21 cellular contexts compared by ENCODE assay signal in the genomic region with DNA sequence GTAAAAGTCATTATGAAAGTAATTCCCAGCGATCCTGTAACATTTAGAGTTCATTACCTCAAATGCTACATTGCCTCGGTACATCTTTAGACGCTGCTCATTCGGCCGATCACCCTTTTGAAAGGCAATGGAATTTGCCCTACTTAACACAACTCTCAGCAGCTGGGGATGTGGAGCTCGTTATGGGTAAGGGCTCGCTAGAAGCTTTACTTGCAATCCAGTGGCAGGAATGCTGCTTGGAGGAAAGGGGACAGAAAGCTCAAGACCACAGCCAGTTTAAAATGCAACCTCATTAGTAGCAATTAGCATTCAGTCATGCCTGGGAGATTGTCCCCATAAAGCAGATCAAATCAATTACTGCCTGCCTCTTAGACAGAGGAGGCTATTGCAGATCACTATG.
DNase-seq lines count a peak whose midpoint lies in the region; ATAC-seq, FAIRE-seq and TF ChIP-seq lines count a peak whose summit lies in the region.
"Had no signal": no experiment of that assay in that cellular context is flagged by ENCODE, and none has a peak within 500 bp of the region (broad histone marks: within the 10 kb centered on the region; RNA-seq: fewer than 3 reads in every experiment).

No MANE protein-coding gene starts in this region.

- H3K9me3 ChIP-seq in NT2/D1 (ENCODE audit: insufficient read depth, low read length) (no peaks in the 10 kb centered on the region), H1 (ENCODE audit: insufficient read depth in 2 of 2, low read depth in 1 of 2, low read length in 1 of 2) (no peaks in the 10 kb centered on the region), sigmoid colon (no peaks in the 10 kb centered on the region)
- H3K9me3 ChIP-seq: HAP-1 had no signal

- TF ChIP-seq RAD21 in H1 (IDR thresholded peaks at IDR 0.05 in 1 of 2, conservative IDR thresholded peaks at IDR 0.05 in 1 of 2; ENCODE audit: low read depth in 2 of 2, low read length in 2 of 2): no peak

- CTCF ChIA-PET in H1 (lab: Charles Lee; ENCODE audit: partially characterized antibody): interaction anchor here (1.4 kb wide), 1 partner anchor 48 kb away, joined by 4 read pairs; no protein-coding TSS in a partner anchor

- H2BK5ac ChIP-seq in H1 (ENCODE audit: low read depth, low read length): no peak overlapping the region

- no peak overlapping the region for H3K23ac ChIP-seq in H1 (ENCODE audit: insufficient read length)

- H3K36me3 ChIP-seq in NT2/D1 (ENCODE audit: insufficient read depth, insufficient read length, low read length) (no peaks in the 10 kb centered on the region), H1 (ENCODE audit: control insufficient read depth in 2 of 4, insufficient read depth in 4 of 4, low read length in 3 of 4) (no peaks in the 10 kb centered on the region), sigmoid colon (no peaks in the 10 kb centered on the region), brain microvascular endothelial cell (replicated peaks) (no peaks in the 10 kb centered on the region)
- H3K36me3 ChIP-seq: HAP-1 had no signal

- POLR2A ChIA-PET in H1 (lab: Charles Lee; ENCODE audit: partially characterized antibody): interaction anchor here (0.6 kb wide), 1 partner anchor 534 kb away, joined by 3 read pairs; no protein-coding TSS in a partner anchor

- H3K27me3 ChIP-seq in NT2/D1 (ENCODE audit: insufficient read depth, insufficient read length) (no peaks in the 10 kb centered on the region), H1 (replicated peaks in 1 of 4; ENCODE audit: control insufficient read depth in 3 of 4, extremely low read depth in 1 of 4, insufficient read depth in 3 of 4, low read length in 3 of 4) (no peaks in the 10 kb centered on the region), sigmoid colon (no peaks in the 10 kb centered on the region), brain microvascular endothelial cell (replicated peaks) (no peaks in the 10 kb centered on the region)

- peak; percentile 33 for DNase-seq in NT2/D1 (ENCODE audit: low read depth, low spot score)
- DNase-seq in H1 (ENCODE audit: low read depth in 1 of 2, low spot score in 2 of 2): no peak
- DNase-seq in medulla oblongata (ENCODE audit: extremely low spot score): peak; percentile 4
- no peak for DNase-seq in sigmoid colon
- DNase-seq in DMS153 treated with DMSO at 0.1 percent for 48 hours (lab: John Stamatoyannopoulos, UW; ENCODE audit: unreplicated experiment): no peak
- DNase-seq in brain microvascular endothelial cell: no peak
- DNase-seq: DMS79; IMR-90; NCI-H1436; NCI-H2029; NCI-H2171 treated with DMSO at 0.1 percent for 48 hours; NCI-H446 treated with DMSO at 0.1 percent for 48 hours; NCI-H69; NK-92 treated with Interleukin-12 subunit alpha and Interleukin-12 subunit beta, amount 100 ng/mL, for 24 hours had no signal

- H3K4me2 ChIP-seq in H1 (ENCODE audit: insufficient read depth in 1 of 2, low read depth in 2 of 2, low read length in 2 of 2): no peak overlapping the region

- no peaks in the 10 kb centered on the region for H4K20me1 ChIP-seq in H1 (replicated peaks in 1 of 2; ENCODE audit: control insufficient read depth in 1 of 2, insufficient read depth in 2 of 2, low read length in 2 of 2)

- H3K27ac ChIP-seq in H1 (ENCODE audit: low read depth, low read length) (no peak overlapping the region), sigmoid colon (peak overlapping the region in 3 of 4 donors; percentile 17 to 42 (median 42)), brain microvascular endothelial cell (no peak overlapping the region)
- H3K27ac ChIP-seq: C4-2B had no signal

- H3K4ac ChIP-seq in H1 (replicated peaks; ENCODE audit: insufficient read length, low read depth, low read length): no peak overlapping the region

- no peak overlapping the region for H3K18ac ChIP-seq in H1 (ENCODE audit: extremely low read depth, low read length)

- H4K91ac ChIP-seq in H1 (replicated peaks; ENCODE audit: insufficient read length, low read length): no peak overlapping the region

- no peak overlapping the region for H4K8ac ChIP-seq in H1 (ENCODE audit: extremely low read depth, insufficient read depth, low read length)

- no peaks in the 10 kb centered on the region for H3K23me2 ChIP-seq in H1 (ENCODE audit: low read depth, low read length)

- H3K4me3 ChIP-seq in NT2/D1 (ENCODE audit: insufficient read length, low read depth): no peak overlapping the region
- no peak overlapping the region for H3K4me3 ChIP-seq in H1 (ENCODE audit: extremely low read depth in 1 of 4, insufficient read depth in 2 of 4, low read depth in 3 of 4, low read length in 4 of 4)
- no peak overlapping the region for H3K4me3 ChIP-seq in sigmoid colon
- H3K4me3 ChIP-seq in brain microvascular endothelial cell (ENCODE audit: low read depth, low read length): no peak overlapping the region
- H3K4me3 ChIP-seq: HAP-1 had no signal

- H3K56ac ChIP-seq in H1 (replicated peaks; ENCODE audit: insufficient read length, low read depth, low read length): no peak overlapping the region

- no peaks in the 10 kb centered on the region for H3K79me1 ChIP-seq in H1 (ENCODE audit: low read depth, low read length)

- H2BK12ac ChIP-seq in H1 (ENCODE audit: low read depth, low read length): no peak overlapping the region

- TF ChIP-seq EP300 in H1 (IDR thresholded peaks at IDR 0.05; ENCODE audit: borderline replicate concordance in 1 of 2, low read depth in 2 of 2, low read length in 2 of 2): no peak
- no peak for TF ChIP-seq EP300 in sigmoid colon (IDR thresholded peaks at IDR 0.05)

- H3K9ac ChIP-seq in NT2/D1 (ENCODE audit: insufficient read length, low read depth) (no peak overlapping the region), H1 (replicated peaks in 1 of 4; ENCODE audit: extremely low read depth in 1 of 4, low read depth in 3 of 4, low read length in 3 of 4) (no peak overlapping the region)

- intact Hi-C loops in sigmoid colon (cut with DNase I): no loop called here

- no peak overlapping the region for H2AK5ac ChIP-seq in H1 (ENCODE audit: low read depth, low read length)

- H3K79me2 ChIP-seq in H1 (ENCODE audit: control insufficient read depth in 1 of 2, insufficient read depth in 2 of 2, low read length in 2 of 2): no peaks in the 10 kb centered on the region

- TF ChIP-seq CTCF in H1 (IDR thresholded peaks at IDR 0.05; ENCODE audit: control extremely low read depth in 1 of 3, insufficient read depth in 1 of 3, low read depth in 1 of 3, low read length in 3 of 3) (no peak), sigmoid colon (IDR thresholded peaks at IDR 0.05) (no peak), brain microvascular endothelial cell (IDR thresholded peaks at IDR 0.05; ENCODE audit: low read depth, low read length, missing control alignments) (no peak)

- H4K5ac ChIP-seq in H1 (ENCODE audit: insufficient read length, low read depth, low read length): no peak overlapping the region

- WGBS in H1 (ENCODE audit: extremely low coverage in 1 of 2, insufficient coverage in 1 of 2, insufficient read length in 1 of 2, insufficient replicate concordance in 2 of 2, low coverage in 1 of 2, low lambda C conversion rate in 2 of 2, missing lambda C conversion rate in 1 of 2), 2 experiments: 88% methylated on average over 5 of the region's 7 CpGs; no CpG with 5 or more reads in 1 of the 2 experiments
- 75 to 89% methylated on average over 7 of the region's 7 CpGs for WGBS in sigmoid colon, 2 donors

- ATAC-seq in GM18519 (IDR thresholded peaks at IDR 0.05; ENCODE audit: low FRiP score, unreplicated experiment): no peak
- ATAC-seq: Right ventricle myocardium inferior had no signal

- no peak overlapping the region for H3K14ac ChIP-seq in H1 (ENCODE audit: insufficient read length)

- H2BK15ac ChIP-seq in H1 (ENCODE audit: low read length): no peak overlapping the region

- no peak overlapping the region for H2BK20ac ChIP-seq in H1 (ENCODE audit: low read length)

- H3K4me1 ChIP-seq in NT2/D1 (ENCODE audit: insufficient read depth, insufficient read length) (no peaks in the 10 kb centered on the region), H1 (replicated peaks in 1 of 4; ENCODE audit: control insufficient read depth in 3 of 4, insufficient read depth in 4 of 4, low read length in 3 of 4) (no peaks in the 10 kb centered on the region), sigmoid colon (peaks cover 0 to 3% (median 1%) of the 10 kb centered on the region in 4 donors)
- H3K4me1 ChIP-seq: HAP-1 had no signal

- no peak overlapping the region for H2BK120ac ChIP-seq in H1 (replicated peaks; ENCODE audit: low read depth, low read length)

- in situ Hi-C loops in brain microvascular endothelial cell (cut with HindIII; ENCODE audit: low pct_ligation_motif_present, low sequenced_read_pairs): no loop called here

- TF ChIP-seq POLR2A in H1 (IDR thresholded peaks at IDR 0.05; ENCODE audit: control extremely low read depth in 1 of 2, low read depth in 2 of 2, low read length in 2 of 2): no peak
- no peak for TF ChIP-seq POLR2A in sigmoid colon (IDR thresholded peaks at IDR 0.05)

- no peak overlapping the region; the same call in 1 of the 2 replicates for H2AFZ ChIP-seq in H1 (ENCODE audit: low read length)

- peak; percentile 90 for FAIRE-seq in H1 (lab: Jason Lieb, UNC)
- FAIRE-seq: D721Med, HTR-8/SVneo, RCC 7860 had no signal

TF ChIP-seq in H1, 55 proteins besides CTCF, POLR2A, EP300 and RAD21:
- TF ChIP-seq SAP30 (IDR thresholded peaks at IDR 0.05; ENCODE audit: insufficient read depth, insufficient replicate concordance, low read length) (no peak), BCL11A (IDR thresholded peaks at IDR 0.05; ENCODE audit: low read depth in 2 of 2, low read length in 2 of 2) (no peak), GTF2F1 (IDR thresholded peaks at IDR 0.05; ENCODE audit: borderline replicate concordance, low read depth, low read length) (no peak), RBBP5 (IDR thresholded peaks at IDR 0.05; ENCODE audit: borderline replicate concordance, low read depth, low read length) (no peak), POLR2AphosphoS5 (IDR thresholded peaks at IDR 0.05; ENCODE audit: low read depth, low read length) (no peak), CTBP2 (IDR thresholded peaks at IDR 0.05; ENCODE audit: borderline replicate concordance, insufficient read depth, insufficient read length, low read length) (no peak), RNF2 (IDR thresholded peaks at IDR 0.05; ENCODE audit: borderline replicate concordance, low read depth, low read length, missing control alignments, poor library complexity, severe bottlenecking) (no peak), PHF8 (conservative IDR thresholded peaks at IDR 0.05; ENCODE audit: low read depth, low read length) (no peak), POU5F1 (IDR thresholded peaks at IDR 0.05; ENCODE audit: low read depth, low read length) (no peak), CBX8 (IDR thresholded peaks at IDR 0.05; ENCODE audit: borderline replicate concordance, low read depth, low read length) (no peak), MAX (IDR thresholded peaks at IDR 0.05) (no peak), TAF1 (IDR thresholded peaks at IDR 0.05; ENCODE audit: low read depth, low read length) (no peak), RXRA (IDR thresholded peaks at IDR 0.05; ENCODE audit: insufficient read depth, low read depth, low read length) (no peak), CHD2 (IDR thresholded peaks at IDR 0.05; ENCODE audit: low read length) (no peak)

Comparison
In these comparisons a context has a peak if more than half of its experiments do, and no peak if none do; other contexts are left out.
1. DNase-seq: peak in NT2/D1 (single experiment) and medulla oblongata (single experiment); none in H1 (0 of 2), sigmoid colon (single experiment), DMS153 treated with DMSO at 0.1 percent for 48 hours (single experiment) and brain microvascular endothelial cell (single experiment).
2. H3K27ac ChIP-seq: peak in sigmoid colon (3 of 4); none in H1 (single experiment) and brain microvascular endothelial cell (single experiment).